ENCODE assay signal across 25 cellular contexts in the genomic region with DNA sequence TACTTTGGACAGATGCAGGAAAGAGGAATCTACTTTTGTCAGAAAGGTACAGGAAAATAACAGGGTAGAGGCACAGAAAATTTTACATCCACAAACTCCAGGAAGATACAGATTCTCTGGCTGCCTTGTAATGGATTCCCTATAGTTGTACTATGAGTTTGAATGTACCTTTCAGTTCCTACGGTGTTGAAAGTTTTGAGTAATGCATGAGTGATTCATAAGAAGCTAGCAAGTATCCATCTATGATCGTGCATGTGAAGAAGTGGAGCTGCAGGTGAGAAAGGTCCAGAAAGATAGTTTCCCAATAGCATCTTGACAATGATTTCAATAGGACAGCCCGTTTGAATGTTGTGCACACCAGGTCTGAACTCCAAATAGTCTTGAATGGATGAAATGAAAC.
"Had no signal": no experiment of that assay in that cellular context is flagged by ENCODE, and none has a peak within 500 bp of the region (broad histone marks: within the 10 kb centered on the region; RNA-seq: fewer than 3 reads in every experiment).

No MANE protein-coding gene starts in this region.

- H3K4me1 ChIP-seq: left lung, lower lobe of right lung, right atrium auricular region, right lobe of liver, tibial nerve, uterus had no signal

- DNase-seq: hippocampal formation; kidney; left colon; left lung; lower lobe of right lung; mesendoderm; naive B cell; ovary; right lobe of liver; stimulated activated CD4-positive, alpha-beta T cell treated with anti-CD3 and anti-CD28 coated beads, Interleukin-1b, Interleukin-23, amount 100 ng/mL, for 48 hours; stimulated activated CD4-positive, alpha-beta T cell treated with anti-CD3 and anti-CD28 coated beads, Interleukin-2, amount 100 ng/mL, for 48 hours; stimulated activated CD4-positive, alpha-beta T cell treated with anti-CD3 and anti-CD28 coated beads, Interleukin-4, amount 100 ng/mL, for 4 hours; stimulated activated CD8-positive, alpha-beta memory T cell treated with anti-CD3 and anti-CD28 coated beads, Interleukin-4, amount 100 ng/mL, for 48 hours; stimulated activated naive CD4-positive, alpha-beta T cell treated with Interleukin-2 at 50 U/mL for 16 hours; stimulated activated naive CD8-positive, alpha-beta T cell treated with anti-CD3 and anti-CD28 coated beads, Interleukin-15, amount 100 ng/mL, for 72 hours; substantia nigra; uterus had no signal

- H3K27me3 Mint-ChIP-seq: naive B cell; natural killer cell treated with Interleukin-12 subunit alpha and Interleukin-12 subunit beta and Interleukin-15 and Interleukin-18, amount 100 ng/mL, for 72 hours; progenitor cell of endocrine pancreas; stimulated activated memory B cell treated with anti-CD40 and anti-IgM and Interleukin-4, amounts not matched to agents 10 μg/mL and 1 μg/mL and 100 μg/mL, for 72 hours; stimulated activated naive CD8-positive, alpha-beta T cell treated with anti-CD3 and anti-CD28 coated beads, Interleukin-15, amount 100 ng/mL, for 72 hours; type B pancreatic cell had no signal

- H3K9me3 ChIP-seq: left lung, lower lobe of right lung, ovary, right atrium auricular region, tibial nerve, uterus had no signal

- H3K4me3 Mint-ChIP-seq: mesothelial cell of epicardium; naive B cell; natural killer cell treated with Interleukin-12 subunit alpha and Interleukin-12 subunit beta and Interleukin-15 and Interleukin-18, amount 100 ng/mL, for 72 hours; stimulated activated memory B cell treated with anti-CD40 and anti-IgM and Interleukin-4, amounts not matched to agents 10 μg/mL and 1 μg/mL and 100 μg/mL, for 72 hours; stimulated activated naive CD8-positive, alpha-beta T cell treated with anti-CD3 and anti-CD28 coated beads, Interleukin-15, amount 100 ng/mL, for 72 hours; type B pancreatic cell had no signal

- H3K36me3 Mint-ChIP-seq: mesothelial cell of epicardium; naive B cell; natural killer cell treated with Interleukin-12 subunit alpha and Interleukin-12 subunit beta and Interleukin-15 and Interleukin-18, amount 100 ng/mL, for 72 hours; stimulated activated memory B cell treated with anti-CD40 and anti-IgM and Interleukin-4, amounts not matched to agents 10 μg/mL and 1 μg/mL and 100 μg/mL, for 72 hours; type B pancreatic cell had no signal

- H3K4me2 ChIP-seq: smooth muscle cell had no signal

- H3K4me1 Mint-ChIP-seq: naive B cell; stimulated activated memory B cell treated with anti-CD40 and anti-IgM and Interleukin-4, amounts not matched to agents 10 μg/mL and 1 μg/mL and 100 μg/mL, for 72 hours; stimulated activated naive CD8-positive, alpha-beta T cell treated with anti-CD3 and anti-CD28 coated beads, Interleukin-15, amount 100 ng/mL, for 72 hours had no signal

- FAIRE-seq: kidney had no signal

- ATAC-seq: left colon; left lung; lower lobe of right lung; natural killer cell treated with Interleukin-12 subunit alpha and Interleukin-12 subunit beta and Interleukin-15 and Interleukin-18, amount 100 ng/mL, for 72 hours; right lobe of liver; stimulated activated memory B cell treated with anti-CD40 and anti-IgM and Interleukin-4, amounts not matched to agents 10 μg/mL and 1 μg/mL and 100 μg/mL, for 72 hours; stimulated activated naive CD8-positive, alpha-beta T cell treated with anti-CD3 and anti-CD28 coated beads, Interleukin-15, amount 100 ng/mL, for 72 hours had no signal

- H3K27me3 ChIP-seq: left lung, ovary, right atrium auricular region, right lobe of liver, tibial nerve, uterus had no signal

- H3K27ac Mint-ChIP-seq: mesothelial cell of epicardium; naive B cell; natural killer cell treated with Interleukin-12 subunit alpha and Interleukin-12 subunit beta and Interleukin-15 and Interleukin-18, amount 100 ng/mL, for 72 hours; progenitor cell of endocrine pancreas; stimulated activated memory B cell treated with anti-CD40 and anti-IgM and Interleukin-4, amounts not matched to agents 10 μg/mL and 1 μg/mL and 100 μg/mL, for 72 hours; stimulated activated naive CD8-positive, alpha-beta T cell treated with anti-CD3 and anti-CD28 coated beads, Interleukin-15, amount 100 ng/mL, for 72 hours; type B pancreatic cell had no signal

- H3K4me3 ChIP-seq: left lung, lower lobe of right lung, ovary, right atrium auricular region, right lobe of liver, smooth muscle cell, tibial nerve, uterus had no signal

- H3K9me3 Mint-ChIP-seq: type B pancreatic cell had no signal

- H3K27ac ChIP-seq: left lung, lower lobe of right lung, ovary, right atrium auricular region, right lobe of liver, tibial nerve, uterus had no signal

- H3K36me3 ChIP-seq: left lung, lower lobe of right lung, ovary, right atrium auricular region, right lobe of liver, tibial nerve, uterus had no signal
